14 cellular contexts compared by ENCODE assay signal in the genomic region with DNA sequence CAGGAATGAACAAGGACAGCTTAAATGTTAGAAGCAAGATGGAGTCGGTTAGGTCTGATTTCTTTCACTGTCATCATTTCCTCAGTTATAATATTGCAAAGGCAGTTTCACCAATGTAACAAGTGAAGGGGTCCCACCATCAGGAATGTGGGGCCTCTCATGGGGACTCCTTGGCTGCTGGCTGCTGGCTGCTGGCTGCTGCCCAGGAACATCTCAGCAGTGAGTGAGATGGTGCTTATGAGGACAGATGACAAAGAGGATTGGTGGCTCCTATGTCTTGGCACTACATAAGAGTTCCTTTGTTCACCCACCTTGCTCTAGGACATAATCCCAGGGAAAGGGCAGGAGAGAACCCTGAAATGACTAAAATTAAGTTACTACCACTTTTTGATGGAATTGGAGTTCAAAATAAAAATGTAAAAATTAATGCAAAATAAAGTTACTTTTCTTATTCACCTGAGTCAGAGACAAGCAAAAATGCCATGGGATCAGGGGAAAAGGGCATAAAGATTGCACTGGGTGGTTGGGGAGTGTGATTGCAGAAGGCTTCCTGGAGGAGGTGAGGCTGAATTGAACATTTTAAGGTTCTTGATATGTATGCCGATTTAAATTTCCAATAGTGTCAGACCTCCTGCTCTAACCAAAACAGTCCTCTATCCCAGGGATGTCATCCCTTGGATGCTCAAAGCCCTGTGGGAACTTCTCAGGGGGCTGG. TPM values are rescaled to one million over a fixed set of nuclear protein-coding genes. Genes with fewer than 3 reads are reported as not detected.
DNase-seq lines count a peak whose midpoint lies in the region; ATAC-seq, FAIRE-seq and TF ChIP-seq lines count a peak whose summit lies in the region.
"Had no signal": no experiment of that assay in that cellular context is flagged by ENCODE, and none has a peak within 500 bp of the region (broad histone marks: within the 10 kb centered on the region; RNA-seq: fewer than 3 reads in every experiment).

No MANE protein-coding gene starts in this region.

- peak; percentile 13 for ATAC-seq in activated CD8-positive, alpha-beta memory T cell treated with anti-CD3 and anti-CD28 coated beads, Interleukin-2, amount 10 ng/mL, durations not matched to agents 7 days and 5 days

- no peaks in the 10 kb centered on the region for H3K9me2 ChIP-seq in GM23248 (ENCODE audit: insufficient read depth)

- H3K27me3 ChIP-seq in GM23248 (replicated peaks; ENCODE audit: insufficient read depth): no peaks in the 10 kb centered on the region; the same call in 1 of the 2 replicates
- 0 out of 2 replicates have a peak, but pooled peaks cover 2% of the 10 kb centered on the region for H3K27me3 ChIP-seq in OCI-LY3 (ENCODE audit: low read depth, low read length)
- H3K27me3 ChIP-seq in keratinocyte (ENCODE audit: control insufficient read depth, extremely low read depth, insufficient read depth, low read length): no peaks in the 10 kb centered on the region

- H4K20me1 ChIP-seq in GM23248 (ENCODE audit: insufficient read depth) (no peaks in the 10 kb centered on the region), OCI-LY3 (ENCODE audit: insufficient read depth, low read length) (no peaks in the 10 kb centered on the region), keratinocyte (ENCODE audit: control insufficient read depth, extremely low read depth, insufficient read depth, low read length) (no peaks in the 10 kb centered on the region)

- no peak for FAIRE-seq in keratinocyte (lab: Jason Lieb, UNC)

- no peaks in the 10 kb centered on the region for H3K9me1 ChIP-seq in keratinocyte (ENCODE audit: control insufficient read depth, extremely low read depth, insufficient read depth, low read length)

- CTCF ChIA-PET in activated CD8-positive, alpha-beta memory T cell treated with anti-CD3 and anti-CD28 coated beads, Interleukin-2, amount 10 ng/mL, durations not matched to agents 7 days and 5 days (lab: Charles Lee): interaction anchor here (0.6 to 5.0 kb wide), 22 partner anchors 9 to 611 kb away, joined by 3 to 53 read pairs (median 4); partner anchors contain the start of gene TMEM177

- TF ChIP-seq CTCF in OCI-LY3 (IDR thresholded peaks at IDR 0.05; ENCODE audit: low read depth, low read length): no peak
- TF ChIP-seq CTCF in keratinocyte (optimal IDR thresholded peaks at IDR 0.05 in 1 of 3, IDR thresholded peaks at IDR 0.05 in 1 of 3, conservative IDR thresholded peaks at IDR 0.05 in 1 of 3; ENCODE audit: extremely low read depth in 1 of 3, insufficient read depth in 2 of 3, low read length in 3 of 3): no peak

- dilution Hi-C loops in keratinocyte (cut with MboI; ENCODE audit: extremely low pct_ligation_motif_present, low sequenced_read_pairs): no loop called here

- H3K4me1 Mint-ChIP-seq in activated CD8-positive, alpha-beta memory T cell treated with anti-CD3 and anti-CD28 coated beads, Interleukin-2, amount 10 ng/mL, durations not matched to agents 7 days and 5 days: peaks cover 11% of the 10 kb centered on the region

- no peaks in the 10 kb centered on the region for H3K36me3 Mint-ChIP-seq in activated CD8-positive, alpha-beta memory T cell treated with anti-CD3 and anti-CD28 coated beads, Interleukin-2, amount 10 ng/mL, durations not matched to agents 7 days and 5 days
- H3K36me3 Mint-ChIP-seq: CD14-positive monocyte had no signal

- H3K4me2 ChIP-seq in GM23248 (ENCODE audit: unreplicated experiment) (no peak overlapping the region), OCI-LY3 (ENCODE audit: low read length) (peak overlapping the region; percentile 65), keratinocyte (ENCODE audit: control insufficient read depth, extremely low read depth, insufficient read depth, low read depth, low read length) (no peak overlapping the region)
- H3K4me2 ChIP-seq: KMS-11 had no signal

- H3K4me1 ChIP-seq in GM23248 (ENCODE audit: insufficient read depth) (peaks cover 4% of the 10 kb centered on the region; the same call in 1 of the 2 replicates), OCI-LY3 (ENCODE audit: low read length) (peaks cover 20% of the 10 kb centered on the region), keratinocyte (ENCODE audit: control insufficient read depth, extremely low read depth, insufficient read depth, low read length) (peaks cover 3% of the 10 kb centered on the region)
- H3K4me1 ChIP-seq: HAP-1 had no signal

- H3K79me2 ChIP-seq in GM23248 (ENCODE audit: insufficient read depth): no peaks in the 10 kb centered on the region
- no peaks in the 10 kb centered on the region for H3K79me2 ChIP-seq in OCI-LY3 (ENCODE audit: low read length)
- H3K79me2 ChIP-seq in keratinocyte (ENCODE audit: control insufficient read depth, insufficient read depth, low read length): no peaks in the 10 kb centered on the region

- no peak overlapping the region for H3K4me3 Mint-ChIP-seq in activated CD8-positive, alpha-beta memory T cell treated with anti-CD3 and anti-CD28 coated beads, Interleukin-2, amount 10 ng/mL, durations not matched to agents 7 days and 5 days
- H3K4me3 Mint-ChIP-seq: CD14-positive monocyte had no signal

- DNase-seq in activated CD8-positive, alpha-beta memory T cell treated with anti-CD3 and anti-CD28 coated beads, Interleukin-2, amount 10 ng/mL, durations not matched to agents 7 days and 5 days: no peak
- no peak for DNase-seq in activated CD8-positive, alpha-beta memory T cell treated with anti-CD3 and anti-CD28 coated beads, Interleukin-2, amount 50 U/mL, for 4 hours
- no peak for DNase-seq in GM23248
- no peak for DNase-seq in keratinocyte (ENCODE audit: low read depth, low spot score)
- no peak for DNase-seq in NCI-H774 (lab: John Stamatoyannopoulos, UW)
- DNase-seq in T1000 (lab: John Stamatoyannopoulos, UW): no peak
- no peak for DNase-seq in DMS79 treated with DMSO at 0.1 percent for 48 hours (lab: John Stamatoyannopoulos, UW)
- DNase-seq: NCI-H1417 treated with DMSO at 0.1 percent for 48 hours, NCI-H524 treated with DMSO at 0.1 percent for 48 hours had no signal

- no peak overlapping the region for H3K4me3 ChIP-seq in GM23248
- peak overlapping the region; percentile 7; the same call in 1 of the 2 replicates for H3K4me3 ChIP-seq in OCI-LY3 (ENCODE audit: low read length)
- H3K4me3 ChIP-seq in keratinocyte (ENCODE audit: control insufficient read depth in 2 of 3, extremely low read depth in 1 of 3, insufficient read depth in 2 of 3, low read depth in 1 of 3, low read length in 3 of 3): no peak overlapping the region
- H3K4me3 ChIP-seq: HAP-1 had no signal

- H3K36me3 ChIP-seq in GM23248 (ENCODE audit: low read depth): no peaks in the 10 kb centered on the region
- no peaks in the 10 kb centered on the region for H3K36me3 ChIP-seq in OCI-LY3 (replicated peaks; ENCODE audit: low read depth, low read length)
- no peaks in the 10 kb centered on the region for H3K36me3 ChIP-seq in keratinocyte (ENCODE audit: control insufficient read depth in 2 of 2, extremely low read depth in 1 of 2, insufficient read depth in 2 of 2, low read length in 2 of 2)
- H3K36me3 ChIP-seq: HAP-1 had no signal

- H3K9me3 ChIP-seq in GM23248 (ENCODE audit: low read depth) (no peaks in the 10 kb centered on the region), OCI-LY3 (ENCODE audit: insufficient read depth, low read length) (no peaks in the 10 kb centered on the region), keratinocyte (ENCODE audit: control insufficient read depth, low read depth, low read length) (no peaks in the 10 kb centered on the region)
- H3K9me3 ChIP-seq: HAP-1 had no signal

- no peak overlapping the region for H3K27ac ChIP-seq in GM23248
- H3K27ac ChIP-seq in OCI-LY3 (ENCODE audit: low read length): no peak overlapping the region
- no peak overlapping the region for H3K27ac ChIP-seq in keratinocyte (ENCODE audit: control insufficient read depth, insufficient read depth, low read length)
- H3K27ac ChIP-seq: 22Rv1, KMS-11 had no signal

- no peak overlapping the region for H3K27ac Mint-ChIP-seq in activated CD8-positive, alpha-beta memory T cell treated with anti-CD3 and anti-CD28 coated beads, Interleukin-2, amount 10 ng/mL, durations not matched to agents 7 days and 5 days
- H3K27ac Mint-ChIP-seq: CD14-positive monocyte had no signal

- no peaks in the 10 kb centered on the region for H3F3A ChIP-seq in GM23248 (ENCODE audit: insufficient read depth)

- H2AFZ ChIP-seq in GM23248: peak overlapping the region; percentile 76
- peak overlapping the region; percentile 68 for H2AFZ ChIP-seq in OCI-LY3 (ENCODE audit: low read depth, low read length)
- peak overlapping the region; percentile 15 for H2AFZ ChIP-seq in keratinocyte (ENCODE audit: control insufficient read depth, low read length)

- H3K27me3 Mint-ChIP-seq in activated CD8-positive, alpha-beta memory T cell treated with anti-CD3 and anti-CD28 coated beads, Interleukin-2, amount 10 ng/mL, durations not matched to agents 7 days and 5 days: peaks cover 13% of the 10 kb centered on the region

- WGBS in GM23248 (ENCODE audit: low coverage in 1 of 2, low lambda C conversion rate in 2 of 2, missing lambda C conversion rate in 2 of 2), 2 experiments: 61 to 70% methylated on average over 2 of the region's 2 CpGs

- in situ Hi-C loops in GM23248 (cut with MboI): loop anchor here (10.0 kb wide), 1 partner anchor 122 kb away; no protein-coding TSS in a partner anchor

- H3K9me3 Mint-ChIP-seq in activated CD8-positive, alpha-beta memory T cell treated with anti-CD3 and anti-CD28 coated beads, Interleukin-2, amount 10 ng/mL, durations not matched to agents 7 days and 5 days (ENCODE audit: low read depth): no peaks in the 10 kb centered on the region

- H3K9ac ChIP-seq in GM23248: no peak overlapping the region
- H3K9ac ChIP-seq in OCI-LY3 (ENCODE audit: low read length): no peak overlapping the region; the same call in 1 of the 2 replicates
- H3K9ac ChIP-seq in keratinocyte (ENCODE audit: control insufficient read depth, extremely low read depth, insufficient read depth, low read length): no peak overlapping the region
- H3K9ac ChIP-seq: KMS-11 had no signal

RNA-seq across cellular contexts. Expression of gene TMEM177, which starts 23.4 kb away (rescaled TPM):
- 10 to 100 TPM; 10.5 to 11.8 TPM for total RNA-seq in activated CD8-positive, alpha-beta memory T cell treated with anti-CD3 and anti-CD28 coated beads, Interleukin-2, amount 10 ng/mL, durations not matched to agents 7 days and 5 days
- 8.5 and 9.5 TPM in 2 replicates for total RNA-seq in GM23248 (2014; rRNA removed; shearing (Covaris generic))
- polyA plus RNA-seq in GM23248 (2016; fragmentation: Nextera tagmentation; extraction: Ambion mirVana) (10.0 and 10.4 TPM in 2 replicates), keratinocyte (12.4 to 16.3 TPM (median 14.4 TPM) in 3 replicates)
- 1.5 TPM for polyA plus RNA-seq in keratinocyte (2011; ENCODE audit: low read depth)
- 9.3 and 11.4 TPM in 2 replicates for polyA plus RNA-seq in keratinocyte (2011; cell fraction: cytosol; rRNA removed)
- polyA plus RNA-seq in keratinocyte (2011; cell fraction: nucleus; rRNA removed): 12.7 and 14.5 TPM in 2 replicates
- 6.9 and 16.0 TPM in 2 replicates for polyA plus RNA-seq in keratinocyte (2012; ENCODE audit: low replicate concordance)
- 8.2 to 18.4 TPM (median 12.3 TPM) in 3 replicates for polyA minus RNA-seq in keratinocyte
- 8.1 TPM for polyA minus RNA-seq in keratinocyte (2011; cell fraction: cytosol; rRNA and poly(A)+ RNA removed)
- polyA minus RNA-seq in keratinocyte (2011; cell fraction: nucleus; rRNA and poly(A)+ RNA removed): 5.5 and 6.4 TPM in 2 replicates

RNA-seq across cellular contexts. Expression of gene PTPN4, which starts 57.4 kb away (rescaled TPM):
- 10 to 100 TPM; 76.4 to 92.2 TPM for total RNA-seq in activated CD8-positive, alpha-beta memory T cell treated with anti-CD3 and anti-CD28 coated beads, Interleukin-2, amount 10 ng/mL, durations not matched to agents 7 days and 5 days
- 24.3 and 29.7 TPM in 2 replicates for total RNA-seq in GM23248 (2014; rRNA removed; shearing (Covaris generic))
- polyA plus RNA-seq in GM23248 (2016; fragmentation: Nextera tagmentation; extraction: Ambion mirVana) (19.8 and 21.5 TPM in 2 replicates), keratinocyte (9.3 to 21.2 TPM (median 20.6 TPM) in 3 replicates)
- 8.2 TPM for polyA plus RNA-seq in keratinocyte (2011; ENCODE audit: low read depth)
- polyA plus RNA-seq in keratinocyte (2011; cell fraction: cytosol; rRNA removed): 5.5 and 14.6 TPM in 2 replicates
- 12.2 and 15.7 TPM in 2 replicates for polyA plus RNA-seq in keratinocyte (2011; cell fraction: nucleus; rRNA removed)
- polyA plus RNA-seq in keratinocyte (2012; ENCODE audit: low replicate concordance): 6.2 and 9.8 TPM in 2 replicates
- 18.9 to 69.3 TPM (median 50.5 TPM) in 3 replicates for polyA minus RNA-seq in keratinocyte
- 8.2 TPM for polyA minus RNA-seq in keratinocyte (2011; cell fraction: cytosol; rRNA and poly(A)+ RNA removed)
- polyA minus RNA-seq in keratinocyte (2011; cell fraction: nucleus; rRNA and poly(A)+ RNA removed): 34.7 and 64.0 TPM in 2 replicates

Comparison
In these comparisons a context has a peak if more than half of its experiments do, and no peak if none do; other contexts are left out.
1. H2AFZ ChIP-seq: peak in every context shown above with its lines; median percentile 76 in GM23248; 68 in OCI-LY3; 15 in keratinocyte.